9 cellular contexts compared by ENCODE assay signal in the genomic region with DNA sequence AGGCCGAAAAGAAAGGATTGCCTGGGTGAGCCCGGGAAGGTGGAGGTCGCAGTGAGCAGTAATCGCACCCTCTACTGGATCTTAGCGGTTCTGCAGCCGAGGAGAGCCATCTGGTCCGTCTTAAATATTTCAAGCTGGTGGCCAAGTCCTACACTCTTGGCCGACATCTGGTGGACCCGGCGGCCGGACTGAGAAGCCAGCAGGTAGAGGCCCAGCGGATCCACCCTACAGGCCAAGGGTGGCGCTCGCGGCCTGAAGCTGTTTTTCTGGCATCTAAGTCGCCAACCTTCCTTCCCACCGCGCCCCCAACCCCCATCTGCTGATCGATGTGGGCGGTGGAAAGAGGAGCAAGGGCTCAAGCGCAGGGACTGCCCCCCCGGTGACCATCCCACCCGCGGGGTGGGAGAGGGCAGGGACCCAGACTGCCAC. TPM values are rescaled to one million over a fixed set of nuclear protein-coding genes. Genes with fewer than 3 reads are reported as not detected.
DNase-seq lines count a peak whose midpoint lies in the region; ATAC-seq and TF ChIP-seq lines count a peak whose summit lies in the region.
"Had no signal": no experiment of that assay in that cellular context is flagged by ENCODE, and none has a peak within 500 bp of the region (broad histone marks: within the 10 kb centered on the region; RNA-seq: fewer than 3 reads in every experiment).

No MANE protein-coding gene starts in this region.

- no peaks in the 10 kb centered on the region for H3F3A ChIP-seq in Loucy (ENCODE audit: low read depth)

- TF ChIP-seq CTCF in Loucy (conservative IDR thresholded peaks at IDR 0.05; ENCODE audit: low read length) (0 out of 2 replicates have a peak, but pooled peaks have one; percentile 15), endothelial cell (IDR thresholded peaks at IDR 0.05; ENCODE audit: unreplicated experiment) (no peak), neural crest cell (conservative IDR thresholded peaks at IDR 0.05) (peak; percentile 17)

- peaks cover 19% of the 10 kb centered on the region for H3K27me3 Mint-ChIP-seq in endothelial cell (ENCODE audit: unreplicated experiment)
- no peaks in the 10 kb centered on the region for H3K27me3 Mint-ChIP-seq in neural crest cell (ENCODE audit: low read depth)

- H3K27me3 ChIP-seq in Loucy (ENCODE audit: insufficient read depth, low read length, poor library complexity, severe bottlenecking): no peaks in the 10 kb centered on the region
- H3K27me3 ChIP-seq: hepatocyte had no signal

- no peaks in the 10 kb centered on the region for H3K4me1 ChIP-seq in Loucy (ENCODE audit: insufficient read depth, low read length, poor library complexity, severe bottlenecking)

- H3K36me3 Mint-ChIP-seq in endothelial cell (ENCODE audit: low read depth, unreplicated experiment): peaks cover 25% of the 10 kb centered on the region
- H3K36me3 Mint-ChIP-seq in neural crest cell (ENCODE audit: low read depth): peaks cover 33% of the 10 kb centered on the region

- no peak overlapping the region for H2AFZ ChIP-seq in Loucy (ENCODE audit: low read length)
- H2AFZ ChIP-seq: hepatocyte had no signal

- H3K9me3 ChIP-seq in Loucy (ENCODE audit: insufficient read depth, low read depth, low read length): peaks cover 12% of the 10 kb centered on the region; the same call in 1 of the 2 replicates

- H3K9me3 Mint-ChIP-seq in endothelial cell (ENCODE audit: unreplicated experiment) (peaks cover 45% of the 10 kb centered on the region), neural crest cell (peaks cover 30% of the 10 kb centered on the region)

- H3K4me3 Mint-ChIP-seq in endothelial cell (ENCODE audit: unreplicated experiment) (peak overlapping the region; percentile 56), neural crest cell (no peak overlapping the region)

- H3K4me1 Mint-ChIP-seq in endothelial cell (ENCODE audit: unreplicated experiment): no peaks in the 10 kb centered on the region
- H3K4me1 Mint-ChIP-seq in neural crest cell: peaks cover 4% of the 10 kb centered on the region

- ATAC-seq in HG03342 (IDR thresholded peaks at IDR 0.05; ENCODE audit: unreplicated experiment) (no peak), HG02970 (IDR thresholded peaks at IDR 0.05; ENCODE audit: low FRiP score, unreplicated experiment) (no peak), HG02571 (IDR thresholded peaks at IDR 0.05; ENCODE audit: unreplicated experiment) (no peak), HG02938 (IDR thresholded peaks at IDR 0.05; ENCODE audit: unreplicated experiment) (no peak)

- H3K4me2 ChIP-seq in Loucy (ENCODE audit: low read depth, low read length, poor library complexity, severe bottlenecking): no peak overlapping the region
- H3K4me2 ChIP-seq: hepatocyte had no signal

- no peaks in the 10 kb centered on the region for H4K20me1 ChIP-seq in Loucy (ENCODE audit: insufficient read depth, low read length, poor library complexity, severe bottlenecking)

- H3K36me3 ChIP-seq in Loucy (ENCODE audit: insufficient read depth, low read length): no peaks in the 10 kb centered on the region

- no peak overlapping the region for H3K4me3 ChIP-seq in Loucy (ENCODE audit: low read length, poor library complexity, severe bottlenecking)
- H3K4me3 ChIP-seq: hepatocyte had no signal

- H3K9ac ChIP-seq in Loucy (ENCODE audit: low read depth, low read length, poor library complexity, severe bottlenecking): no peak overlapping the region

- H3K9me2 ChIP-seq in Loucy (replicated peaks; ENCODE audit: low read depth, low read length): no peaks in the 10 kb centered on the region

- peak; percentile 56 for DNase-seq in EL
- DNase-seq in endothelial cell (ENCODE audit: low spot score): no peak
- no peak for DNase-seq in neural crest cell (ENCODE audit: low read depth, low spot score)

- H3K27ac Mint-ChIP-seq in endothelial cell (ENCODE audit: unreplicated experiment) (no peak overlapping the region), neural crest cell (ENCODE audit: unreplicated experiment) (no peak overlapping the region)

- H3K79me2 ChIP-seq in Loucy (ENCODE audit: insufficient read depth, low read length): no peaks in the 10 kb centered on the region
- H3K79me2 ChIP-seq: hepatocyte had no signal

RNA-seq across cellular contexts. Expression of a gene that starts 46.5 kb away (rescaled TPM):
- total RNA-seq in endothelial cell (ENCODE audit: unreplicated experiment): 8.3 TPM
- total RNA-seq in neural crest cell: 26.2 and 27.7 TPM in 2 replicates
